In genomic region chr1:87045757-87046422, GRCh38 we compare ENCODE assay signal across 9 cellular contexts.
A peak's percentile ranks its signal among the peaks of the same experiment; 100 is the strongest.
DNase-seq lines count a peak whose midpoint lies in the region; ATAC-seq lines count a peak whose summit lies in the region.
"Had no signal": no experiment of that assay in that cellular context is flagged by ENCODE, and none has a peak within 500 bp of the region (broad histone marks: within the 10 kb centered on the region; RNA-seq: fewer than 3 reads in every experiment).

No MANE protein-coding gene starts in this region.

- no peaks in the 10 kb centered on the region for H3K36me3 Mint-ChIP-seq in activated T-helper 17 cell treated with anti-CD3 and anti-CD28 coated beads, Interleukin-2, amount 50 U/mL, for 72 hours (ENCODE audit: low read depth)

- no peaks in the 10 kb centered on the region for H3K27me3 Mint-ChIP-seq in activated T-helper 17 cell treated with anti-CD3 and anti-CD28 coated beads, Interleukin-2, amount 50 U/mL, for 72 hours

- H3K27ac Mint-ChIP-seq in activated T-helper 17 cell treated with anti-CD3 and anti-CD28 coated beads, Interleukin-2, amount 50 U/mL, for 72 hours: peak overlapping the region; percentile 85

- H3K9me3 Mint-ChIP-seq in activated T-helper 17 cell treated with anti-CD3 and anti-CD28 coated beads, Interleukin-2, amount 50 U/mL, for 72 hours: no peaks in the 10 kb centered on the region

- ATAC-seq in GM19452 (IDR thresholded peaks at IDR 0.05; ENCODE audit: unreplicated experiment): peak; percentile 58
- ATAC-seq in activated T-helper 17 cell treated with anti-CD3 and anti-CD28 coated beads, Interleukin-2, amount 50 U/mL, for 72 hours (replicated peaks): peak; percentile 83
- ATAC-seq in GM19467 (IDR thresholded peaks at IDR 0.05; ENCODE audit: unreplicated experiment): no peak
- ATAC-seq in GM19328 (IDR thresholded peaks at IDR 0.05; ENCODE audit: unreplicated experiment): no peak
- ATAC-seq in HG03521 (IDR thresholded peaks at IDR 0.05; ENCODE audit: unreplicated experiment): no peak

- DNase-seq in M059J (ENCODE audit: low read depth): peak; percentile 25
- peak; percentile 16 to 46 (median 23) for DNase-seq in stimulated activated CD4-positive, alpha-beta T cell treated with anti-CD3 and anti-CD28 coated beads, TNF-alpha, amount 100 ng/mL, for 48 hours (ENCODE audit: low read depth in 3 of 3)
- no peak for DNase-seq in HT-29 (ENCODE audit: low spot score)
- DNase-seq: NCI-H1048 had no signal

- H3K4me1 Mint-ChIP-seq in activated T-helper 17 cell treated with anti-CD3 and anti-CD28 coated beads, Interleukin-2, amount 50 U/mL, for 72 hours: peaks cover 23% of the 10 kb centered on the region

- H3K4me3 Mint-ChIP-seq in activated T-helper 17 cell treated with anti-CD3 and anti-CD28 coated beads, Interleukin-2, amount 50 U/mL, for 72 hours: peak overlapping the region; percentile 70

Comparison
In these comparisons a context has a peak if more than half of its experiments do, and no peak if none do; other contexts are left out.
1. ATAC-seq: peak in GM19452 (single experiment) and activated T-helper 17 cell treated with anti-CD3 and anti-CD28 coated beads, Interleukin-2, amount 50 U/mL, for 72 hours (single experiment); none in GM19467 (single experiment), GM19328 (single experiment) and HG03521 (single experiment).